7 cellular contexts compared by ENCODE assay signal in the genomic region with DNA sequence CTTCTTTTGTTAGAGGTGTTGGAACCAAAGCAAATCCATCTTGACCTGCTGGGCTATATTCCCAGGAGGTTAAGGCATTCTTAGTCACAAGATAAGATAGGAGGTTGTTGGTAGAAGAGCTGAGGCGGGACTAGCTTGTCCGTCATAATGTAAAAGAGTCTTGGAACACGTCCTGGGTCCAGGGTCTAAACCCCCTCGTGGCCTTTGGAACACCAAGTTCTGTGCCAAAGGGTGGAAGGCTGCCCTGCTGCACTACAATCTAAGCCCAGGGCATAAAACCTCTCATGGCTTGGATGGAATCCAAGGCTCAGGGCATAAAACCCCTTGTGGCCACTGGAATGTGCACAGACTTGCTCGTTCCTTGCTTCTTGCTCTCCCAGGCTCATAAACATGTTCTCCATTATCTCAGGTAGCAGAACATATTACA. TPM values are rescaled to one million over a fixed set of nuclear protein-coding genes. Genes with fewer than 3 reads are reported as not detected.
DNase-seq lines count a peak whose midpoint lies in the region; ATAC-seq and TF ChIP-seq lines count a peak whose summit lies in the region.
"Not testable (repeated sequence)": the region's sequence is repeated elsewhere in the genome, so short reads cannot be mapped to it uniquely, and the experiment has no call there.

No MANE protein-coding gene starts in this region.

- peak; percentile 91 for DNase-seq in DMS79 (lab: John Stamatoyannopoulos, UW)
- peak; percentile 1 for DNase-seq in NCI-H1092 (lab: John Stamatoyannopoulos, UW)
- peak; percentile 7 for DNase-seq in NCI-H2196 (lab: John Stamatoyannopoulos, UW; ENCODE audit: unreplicated experiment)
- not testable (repeated sequence) for DNase-seq in RWPE2 (ENCODE audit: low spot score); Right ventricle myocardium superior
- DNase-seq in choroid plexus epithelial cell (ENCODE audit: low read depth) = peak; percentile 28
- DNase-seq in mucosa of descending colon = peak; percentile 67 to 84 (median 67)

- H3K27me3 ChIP-seq in RWPE2 (ENCODE audit: insufficient read depth, poor library complexity, severe bottlenecking) = not testable (repeated sequence)

- not testable (repeated sequence) for H3K36me3 ChIP-seq in RWPE2 (ENCODE audit: low read depth); mucosa of descending colon (ENCODE audit: low read depth)

- H3K9me3 ChIP-seq in RWPE2 (ENCODE audit: severe bottlenecking); mucosa of descending colon: not testable (repeated sequence)

- intact Hi-C loops in Right ventricle myocardium superior (cut with DNase I); mucosa of descending colon (cut with DNase I, micrococcal nuclease): not testable (repeated sequence)

- peaks cover 22% of the 10 kb centered on the region for H3K4me1 ChIP-seq in RWPE2 (ENCODE audit: insufficient read depth, poor library complexity, severe bottlenecking)
- H3K4me1 ChIP-seq in mucosa of descending colon (ENCODE audit: low read depth) = not testable (repeated sequence)

- H3K27ac ChIP-seq in RWPE2 (ENCODE audit: poor library complexity, severe bottlenecking) = not testable (repeated sequence)

- H3K4me3 ChIP-seq in RWPE2 (ENCODE audit: severe bottlenecking); choroid plexus epithelial cell (ENCODE audit: low read depth, low read length); mucosa of descending colon: not testable (repeated sequence)

- ATAC-seq in RWPE2 (ENCODE audit: low read depth) (peak; percentile 63), Right ventricle myocardium superior (ENCODE audit: poor library complexity) (peak; percentile 27), mucosa of descending colon (peak; percentile 81)

- not testable (repeated sequence) for TF ChIP-seq CTCF in RWPE2 (IDR thresholded peaks at IDR 0.05; ENCODE audit: poor library complexity, severe bottlenecking); choroid plexus epithelial cell (conservative IDR thresholded peaks at IDR 0.05; ENCODE audit: low read depth, low read length); mucosa of descending colon (IDR thresholded peaks at IDR 0.05)

RNA-seq across cellular contexts. Expression of gene ECHDC1, which starts 53.8 kb away (rescaled TPM):
- 41.8 TPM for total RNA-seq in Right ventricle myocardium superior
- total RNA-seq in mucosa of descending colon = 100 to 1,000 TPM in 2 of 3 donors, 10 to 100 TPM in 1; 78.1 to 104 (median 102) TPM

Comparison
In these comparisons a context has a peak if more than half of its experiments do, and no peak if none do; other contexts are left out.
1. ATAC-seq: peak in every context shown above with its lines; median percentile 81 in mucosa of descending colon; 63 in RWPE2; 27 in Right ventricle myocardium superior.